Comparison of ENCODE assay signal across 8 cellular contexts in the genomic region with DNA sequence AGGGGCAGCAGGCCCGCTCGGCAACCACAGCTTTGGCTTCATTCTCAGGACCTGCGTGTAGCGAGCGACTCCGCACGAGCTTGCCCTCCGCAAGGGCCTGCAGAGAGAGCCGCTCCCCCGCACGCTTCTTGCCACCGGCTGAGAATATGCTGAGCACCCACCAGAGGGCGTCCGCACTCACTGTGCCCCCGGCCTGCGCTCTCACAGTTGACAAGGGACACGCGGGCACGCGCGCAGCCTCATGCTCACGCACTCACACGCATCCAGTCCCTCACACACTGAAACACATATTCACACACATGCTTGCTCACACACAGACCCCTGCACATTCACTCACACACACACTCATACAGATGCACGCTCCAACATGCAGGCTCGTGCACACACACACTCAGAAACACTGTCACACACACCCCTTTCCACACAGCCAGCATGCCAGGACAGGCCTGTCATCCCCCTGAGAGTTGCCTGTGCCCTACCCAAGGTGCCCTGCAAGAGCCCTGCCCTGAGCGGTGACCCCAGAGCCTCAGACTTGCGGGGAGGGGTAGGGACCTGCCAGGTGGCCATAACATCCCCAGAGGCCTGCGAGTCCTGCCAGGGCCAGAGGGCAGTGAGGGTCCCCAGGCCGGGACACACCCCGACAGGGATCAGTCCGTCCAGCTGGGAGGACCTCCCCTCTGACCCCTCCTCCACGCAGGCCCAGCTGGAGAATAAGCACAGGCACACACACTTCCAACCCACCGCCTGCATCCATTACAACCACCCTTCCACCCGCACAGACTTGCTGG.
DNase-seq lines count a peak whose midpoint lies in the region; ATAC-seq, FAIRE-seq and TF ChIP-seq lines count a peak whose summit lies in the region.

No MANE protein-coding gene starts in this region.

- no peaks in the 10 kb centered on the region for H3K79me2 ChIP-seq in K562 (ENCODE audit: control insufficient read depth, insufficient read depth, low read length)

- H3K9me1 ChIP-seq in K562 (ENCODE audit: control insufficient read depth, insufficient read depth, low read length), result no peaks in the 10 kb centered on the region

- H4K20me1 ChIP-seq in K562 (replicated peaks; ENCODE audit: control insufficient read depth, insufficient read depth, low read length), result no peaks in the 10 kb centered on the region

- no peak for TF ChIP-seq POLR2A in K562 (conservative IDR thresholded peaks at IDR 0.05)

- H3K27ac ChIP-seq in K562 (ENCODE audit: extremely low read depth, low read depth, low read length), result no peak overlapping the region

- no peak overlapping the region for H3K4me3 ChIP-seq in K562

- no peaks in the 10 kb centered on the region for H3K9me3 ChIP-seq in K562 (replicated peaks; ENCODE audit: control insufficient read depth, insufficient read depth, low read depth, low read length)

- CTCF ChIA-PET in K562 (lab: Yijun Ruan, JAX; ENCODE audit: low intra/inter-chr PET ratio), result interaction anchor here (0.7 to 4.5 kb wide), 3 partner anchors 238 to 403 kb away, joined by 3 to 55 read pairs (median 4); no protein-coding TSS in a partner anchor

- H3K27me3 ChIP-seq in K562 (ENCODE audit: control insufficient read depth in 2 of 2, insufficient read depth in 2 of 2, low read length in 2 of 2), result peaks cover 3 to 34% of the 10 kb centered on the region in 2 experiments; a peak in 4 of 5 replicates

- in situ Hi-C loops in GM13977 (cut with MboI; ENCODE audit: low pct_unique_long_range_greater_than_20kb, low sequenced_read_pairs, unreplicated experiment), result no loop called here
- in situ Hi-C loops in K562 (cut with MboI), result no loop called here

- peak; percentile 84 for FAIRE-seq in K562 (lab: Jason Lieb, UNC)

- BruUV-seq in K562 (replicated peaks; lab: Mats Ljungman, UMichigan), result no TSS peak

- H2AFZ ChIP-seq in K562 (ENCODE audit: low read depth, low read length), result no peak overlapping the region

- 6% methylated on average over 32 of the region's 34 CpGs for WGBS in K562 (ENCODE audit: insufficient coverage, low coverage, missing lambda C conversion rate)

- intact Hi-C loops in K562 (cut with micrococcal nuclease), result loop anchor here (5.0 kb wide), 1 partner anchor 405 kb away; no protein-coding TSS in a partner anchor

- no peaks in the 10 kb centered on the region for H3K36me3 ChIP-seq in K562 (ENCODE audit: control insufficient read depth, insufficient read depth, low read length)

- peak; percentile 89 for TF ChIP-seq CTCF in GM13977 (IDR thresholded peaks at IDR 0.05; ENCODE audit: extremely low read depth, insufficient read depth, missing control alignments)
- peak; percentile 81 to 89 (median 86) for TF ChIP-seq CTCF in K562 (IDR thresholded peaks at IDR 0.05 in 2 of 3, conservative IDR thresholded peaks at IDR 0.05 in 1 of 3; ENCODE audit: insufficient read depth in 2 of 3, low read depth in 1 of 3, low read length in 3 of 3)

- no peak overlapping the region for H3K4me2 ChIP-seq in K562 (ENCODE audit: insufficient read depth, low read length)

- DNase-seq in AG08395 (ENCODE audit: low spot score) (peak; percentile 77), GM13977 (ENCODE audit: low spot score) (peak; percentile 82), M059J (ENCODE audit: low read depth) (peak; percentile 43), T-helper 9 cell (peak; percentile 23), K562 (ENCODE audit: extremely low read depth in 1 of 4, low spot score in 3 of 4) (peak; percentile 73 to 82 (median 76)), inferior parietal cortex (ENCODE audit: extremely low spot score) (peak; percentile 67)
- peak; percentile 16 for DNase-seq in stimulated activated CD4-positive, alpha-beta T cell treated with anti-CD3 and anti-CD28 coated beads, Interleukin-2, amount 100 ng/mL, for 4 hours (ENCODE audit: low read depth)

- H3K4me1 ChIP-seq in K562 (replicated peaks in 1 of 2; ENCODE audit: control insufficient read depth in 2 of 2, insufficient read depth in 2 of 2, low read length in 2 of 2), result peaks cover 0 to 28% of the 10 kb centered on the region in 2 experiments; a peak in 3 of 5 replicates

- no peak for TF ChIP-seq EP300 in K562 (IDR thresholded peaks at IDR 0.05; ENCODE audit: low read length)

- POLR2A ChIA-PET in K562 (lab: Yijun Ruan, JAX), result interaction anchor here (0.5 kb wide), 1 partner anchor 9 kb away, joined by 3 read pairs; no protein-coding TSS in a partner anchor

- ATAC-seq in K562, result peak; percentile 92
- ATAC-seq in HG02973 (IDR thresholded peaks at IDR 0.05; ENCODE audit: unreplicated experiment), result no peak

- TF ChIP-seq RAD21 in K562 (CRISPR knock-in tag; conservative IDR thresholded peaks at IDR 0.05 in 1 of 2, IDR thresholded peaks at IDR 0.05 in 1 of 2), result peak; percentile 66 to 79

- no peak overlapping the region for H3K9ac ChIP-seq in K562 (ENCODE audit: insufficient read depth in 1 of 2, low read depth in 2 of 2, low read length in 2 of 2)

TF ChIP-seq in K562, 482 proteins besides CTCF, POLR2A, EP300 and RAD21 (continues in another document):
- TF ChIP-seq CTBP1 (IDR thresholded peaks at IDR 0.05; ENCODE audit: borderline replicate concordance) (no peak; the same call in 1 of the 2 replicates), SRSF9 (IDR thresholded peaks at IDR 0.05; ENCODE audit: borderline replicate concordance, low read depth, low read length) (no peak), KDM4B (IDR thresholded peaks at IDR 0.05; ENCODE audit: borderline replicate concordance in 2 of 2, low read depth in 1 of 2) (peak in 1 of 2 experiments; percentile 32; a peak in 1 of 4 replicates), SMC3 (conservative IDR thresholded peaks at IDR 0.05; ENCODE audit: insufficient read depth, low read depth, low read length) (peak; percentile 94), BHLHE40 (IDR thresholded peaks at IDR 0.05; ENCODE audit: low read length) (peak; percentile 69), L3MBTL2 (IDR thresholded peaks at IDR 0.05) (peak; percentile 51; the same call in 1 of the 2 replicates), MAFG (tag; conservative IDR thresholded peaks at IDR 0.05) (no peak), PRMT5 (CRISPR knock-in tag; IDR thresholded peaks at IDR 0.05) (no peak), PHF20 (IDR thresholded peaks at IDR 0.05; ENCODE audit: partially characterized antibody) (peak; percentile 27), CCAR2 (IDR thresholded peaks at IDR 0.05; ENCODE audit: low read depth, low read length) (no peak), RBM25 (IDR thresholded peaks at IDR 0.05; ENCODE audit: low read depth, low read length, severe bottlenecking) (no peak), ZFP1 (CRISPR knock-in tag; IDR thresholded peaks at IDR 0.05) (no peak), ARID2 (IDR thresholded peaks at IDR 0.05) (no peak), ELF4 (CRISPR knock-in tag; IDR thresholded peaks at IDR 0.05) (peak; percentile 58; the same call in 1 of the 2 replicates), HMGN3 (IDR thresholded peaks at IDR 0.05; ENCODE audit: borderline replicate concordance, extremely low read depth, insufficient read length, low read depth, low read length) (no peak), ZNF785 (CRISPR knock-in tag; IDR thresholded peaks at IDR 0.05) (no peak), GATAD2B (IDR thresholded peaks at IDR 0.05; ENCODE audit: borderline replicate concordance) (no peak)
- TF ChIP-seq, protein P1, sequence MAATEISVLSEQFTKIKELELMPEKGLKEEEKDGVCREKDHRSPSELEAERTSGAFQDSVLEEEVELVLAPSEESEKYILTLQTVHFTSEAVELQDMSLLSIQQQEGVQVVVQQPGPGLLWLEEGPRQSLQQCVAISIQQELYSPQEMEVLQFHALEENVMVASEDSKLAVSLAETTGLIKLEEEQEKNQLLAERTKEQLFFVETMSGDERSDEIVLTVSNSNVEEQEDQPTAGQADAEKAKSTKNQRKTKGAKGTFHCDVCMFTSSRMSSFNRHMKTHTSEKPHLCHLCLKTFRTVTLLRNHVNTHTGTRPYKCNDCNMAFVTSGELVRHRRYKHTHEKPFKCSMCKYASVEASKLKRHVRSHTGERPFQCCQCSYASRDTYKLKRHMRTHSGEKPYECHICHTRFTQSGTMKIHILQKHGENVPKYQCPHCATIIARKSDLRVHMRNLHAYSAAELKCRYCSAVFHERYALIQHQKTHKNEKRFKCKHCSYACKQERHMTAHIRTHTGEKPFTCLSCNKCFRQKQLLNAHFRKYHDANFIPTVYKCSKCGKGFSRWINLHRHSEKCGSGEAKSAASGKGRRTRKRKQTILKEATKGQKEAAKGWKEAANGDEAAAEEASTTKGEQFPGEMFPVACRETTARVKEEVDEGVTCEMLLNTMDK (IDR thresholded peaks at IDR 0.05; ENCODE audit: borderline replicate concordance, insufficient read depth, low read depth, low read length, poor library complexity, severe bottlenecking), result peak; percentile 47
- TF ChIP-seq, protein P2, sequence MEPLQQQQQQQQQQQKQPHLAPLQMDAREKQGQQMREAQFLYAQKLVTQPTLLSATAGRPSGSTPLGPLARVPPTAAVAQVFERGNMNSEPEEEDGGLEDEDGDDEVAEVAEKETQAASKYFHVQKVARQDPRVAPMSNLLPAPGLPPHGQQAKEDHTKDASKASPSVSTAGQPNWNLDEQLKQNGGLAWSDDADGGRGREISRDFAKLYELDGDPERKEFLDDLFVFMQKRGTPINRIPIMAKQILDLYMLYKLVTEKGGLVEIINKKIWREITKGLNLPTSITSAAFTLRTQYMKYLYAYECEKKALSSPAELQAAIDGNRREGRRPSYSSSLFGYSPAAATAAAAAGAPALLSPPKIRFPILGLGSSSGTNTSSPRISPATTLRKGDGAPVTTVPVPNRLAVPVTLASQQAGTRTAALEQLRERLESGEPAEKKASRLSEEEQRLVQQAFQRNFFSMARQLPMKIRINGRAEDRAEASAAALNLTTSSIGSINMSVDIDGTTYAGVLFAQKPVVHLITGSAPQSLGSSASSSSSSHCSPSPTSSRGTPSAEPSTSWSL (CRISPR knock-in tag; IDR thresholded peaks at IDR 0.05; ENCODE audit: borderline replicate concordance), result no peak
- TF ChIP-seq, protein P3, sequence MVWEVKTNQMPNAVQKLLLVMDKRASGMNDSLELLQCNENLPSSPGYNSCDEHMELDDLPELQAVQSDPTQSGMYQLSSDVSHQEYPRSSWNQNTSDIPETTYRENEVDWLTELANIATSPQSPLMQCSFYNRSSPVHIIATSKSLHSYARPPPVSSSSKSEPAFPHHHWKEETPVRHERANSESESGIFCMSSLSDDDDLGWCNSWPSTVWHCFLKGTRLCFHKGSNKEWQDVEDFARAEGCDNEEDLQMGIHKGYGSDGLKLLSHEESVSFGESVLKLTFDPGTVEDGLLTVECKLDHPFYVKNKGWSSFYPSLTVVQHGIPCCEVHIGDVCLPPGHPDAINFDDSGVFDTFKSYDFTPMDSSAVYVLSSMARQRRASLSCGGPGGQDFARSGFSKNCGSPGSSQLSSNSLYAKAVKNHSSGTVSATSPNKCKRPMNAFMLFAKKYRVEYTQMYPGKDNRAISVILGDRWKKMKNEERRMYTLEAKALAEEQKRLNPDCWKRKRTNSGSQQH (CRISPR knock-in tag; IDR thresholded peaks at IDR 0.05), result 0 out of 2 replicates have a peak, but pooled peaks have one; percentile 49

Comparison
In these comparisons a context has a peak if more than half of its experiments do, and no peak if none do; other contexts are left out.
1. DNase-seq: peak in every context shown above with its lines; median percentile 82 in GM13977; 77 in AG08395; 76 in K562; 67 in inferior parietal cortex; 43 in M059J; 23 in T-helper 9 cell; 16 in stimulated activated CD4-positive, alpha-beta T cell treated with anti-CD3 and anti-CD28 coated beads, Interleukin-2, amount 100 ng/mL, for 4 hours.